In genomic region chr2:86855981-86856380, GRCh38 we compare ENCODE assay signal across 13 cellular contexts. TPM values are rescaled to one million over a fixed set of nuclear protein-coding genes. Genes with fewer than 3 reads are reported as not detected.
DNase-seq lines count a peak whose midpoint lies in the region; ATAC-seq and TF ChIP-seq lines count a peak whose summit lies in the region.
"Not testable (repeated sequence)": the region's sequence is repeated elsewhere in the genome, so short reads cannot be mapped to it uniquely, and the experiment has no call there.
"Had no signal": no experiment of that assay in that cellular context is flagged by ENCODE, and none has a peak within 500 bp of the region (broad histone marks: within the 10 kb centered on the region; RNA-seq: fewer than 3 reads in every experiment).

No MANE protein-coding gene starts in this region.

- not testable (repeated sequence) for H3K4me1 ChIP-seq in endodermal cell (ENCODE audit: control insufficient read depth, insufficient read depth, low read length); thyroid gland

- WGBS in endodermal cell (ENCODE audit: insufficient coverage in 1 of 2, insufficient read length in 1 of 2), 2 experiments: 74% methylated on average over 6 of the region's 6 CpGs; no CpG with 5 or more reads in 1 of the 2 experiments
- WGBS in thyroid gland, 2 donors: 29 to 40% methylated on average over 6 of the region's 6 CpGs

- not testable (repeated sequence) for H3K4me3 Mint-ChIP-seq in WTC11, endodermal cell
- peak overlapping the region; percentile 6 for H3K4me3 Mint-ChIP-seq in mesothelial cell of epicardium

- not testable (repeated sequence) for H3K36me3 ChIP-seq in H7 (replicated peaks; ENCODE audit: control insufficient read depth, insufficient read depth, low read length); endodermal cell (ENCODE audit: control insufficient read depth, insufficient read depth, low read length); thyroid gland

- not testable (repeated sequence) for H3K9ac ChIP-seq in endodermal cell (ENCODE audit: extremely low read depth, low read length, poor library complexity, severe bottlenecking)

- not testable (repeated sequence) for H3K36me3 Mint-ChIP-seq in WTC11; endodermal cell (ENCODE audit: low read depth); mesothelial cell of epicardium

- H3K27ac Mint-ChIP-seq in WTC11, endodermal cell: not testable (repeated sequence)
- peak overlapping the region; percentile 83 for H3K27ac Mint-ChIP-seq in mesothelial cell of epicardium

- intact Hi-C loops in thyroid gland (cut with DNase I): not testable (repeated sequence)

- H3K27me3 ChIP-seq in H7 (ENCODE audit: control insufficient read depth, insufficient read depth, low read length); endodermal cell (ENCODE audit: control insufficient read depth, insufficient read depth, low read length, poor library complexity, severe bottlenecking); thyroid gland: not testable (repeated sequence)

- in situ Hi-C loops in astrocyte of the cerebellum (cut with HindIII; ENCODE audit: low sequenced_read_pairs): not testable (repeated sequence)

- H3K9me3 Mint-ChIP-seq in WTC11, endodermal cell, mesothelial cell of epicardium: not testable (repeated sequence)

- not testable (repeated sequence) for H3K4me1 Mint-ChIP-seq in WTC11, endodermal cell, mesothelial cell of epicardium

- peak; percentile 90 for ATAC-seq in WTC11

- peak; percentile 3 for DNase-seq in AG10803 (ENCODE audit: low read depth)
- peak; percentile 54 for DNase-seq in H7
- peak; percentile 23 for DNase-seq in WTC11 (ENCODE audit: low spot score)
- peak; percentile 0 for DNase-seq in astrocyte of the cerebellum (ENCODE audit: low read depth)
- DNase-seq in endodermal cell: peak; percentile 57
- DNase-seq in iPS-NIHi11 (ENCODE audit: low spot score): peak; percentile 46
- peak; percentile 43 to 76 for DNase-seq in mesothelial cell of epicardium (ENCODE audit: low spot score in 2 of 2, unreplicated experiment in 2 of 2)
- peak; percentile 14 to 22 for DNase-seq in thyroid gland

- CTCF ChIA-PET in WTC11 (lab: Charles Lee): not testable (repeated sequence)

- not testable (repeated sequence) for H3K9me3 ChIP-seq in endodermal cell (ENCODE audit: control insufficient read depth, low read length); thyroid gland

- POLR2A ChIA-PET in WTC11 (lab: Charles Lee): not testable (repeated sequence)

- not testable (repeated sequence) for H3K4me3 ChIP-seq in AG10803 (ENCODE audit: low read length); H7 (ENCODE audit: insufficient read depth, low read depth, low read length); astrocyte of the cerebellum (ENCODE audit: low read depth, low read length); endodermal cell (ENCODE audit: low read length); thyroid gland (replicated peaks in 1 of 3)

- TF ChIP-seq CTCF in AG10803 (conservative IDR thresholded peaks at IDR 0.05; ENCODE audit: low read length); WTC11 (IDR thresholded peaks at IDR 0.05); astrocyte of the cerebellum (IDR thresholded peaks at IDR 0.05; ENCODE audit: low read depth, low read length, missing control alignments); endodermal cell (conservative IDR thresholded peaks at IDR 0.05); mesothelial cell of epicardium (IDR thresholded peaks at IDR 0.05; ENCODE audit: unreplicated experiment); thyroid gland (IDR thresholded peaks at IDR 0.05): not testable (repeated sequence)

- H3K27me3 Mint-ChIP-seq in WTC11 (ENCODE audit: low read depth): not testable (repeated sequence)
- peaks cover 21% of the 10 kb centered on the region for H3K27me3 Mint-ChIP-seq in endodermal cell (ENCODE audit: insufficient read depth)
- H3K27me3 Mint-ChIP-seq in mesothelial cell of epicardium (ENCODE audit: low read depth): peaks cover 10% of the 10 kb centered on the region

- TF ChIP-seq POLR2A in thyroid gland (IDR thresholded peaks at IDR 0.05): not testable (repeated sequence)

- H3K27ac ChIP-seq in endodermal cell (ENCODE audit: low read depth, low read length); thyroid gland: not testable (repeated sequence)

RNA-seq across cellular contexts. Expression of gene CD8B, which starts 5.7 kb away (rescaled TPM):
- total RNA-seq in H7 (2014; rRNA removed; shearing (Covaris generic)): 0.37 and 0.66 TPM in 2 replicates
- total RNA-seq in WTC11 (2021): 0.70 to 0.73 TPM (median 0.71 TPM) in 3 replicates
- total RNA-seq in endodermal cell: not detected
- polyA plus RNA-seq in endodermal cell (2013, experiment 1 of 2): not detected
- polyA plus RNA-seq in endodermal cell (2013, experiment 2 of 2): not detected
- total RNA-seq in mesothelial cell of epicardium: 0.24 TPM in 1 of 3 replicates, not detected in the others
- total RNA-seq in thyroid gland: 1 to 10 TPM in 2 of 4 donors, under 1 TPM in 1, not detected in 1; 0.54 to 4.6 (median 3.5) TPM
- total RNA-seq: ascending aorta, B cell, esophagus mucosa, glomerular endothelial cell, GM23248 had no signal
- polyA plus RNA-seq: GM23248 had no signal

Comparison
In these comparisons a context has a peak if more than half of its experiments do, and no peak if none do; other contexts are left out.
1. DNase-seq: peak in every context shown above with its lines; median percentile 60 in mesothelial cell of epicardium; 57 in endodermal cell; 54 in H7; 46 in iPS-NIHi11; 23 in WTC11; 18 in thyroid gland; 3 in AG10803; 0 in astrocyte of the cerebellum.